In the genomic region with DNA sequence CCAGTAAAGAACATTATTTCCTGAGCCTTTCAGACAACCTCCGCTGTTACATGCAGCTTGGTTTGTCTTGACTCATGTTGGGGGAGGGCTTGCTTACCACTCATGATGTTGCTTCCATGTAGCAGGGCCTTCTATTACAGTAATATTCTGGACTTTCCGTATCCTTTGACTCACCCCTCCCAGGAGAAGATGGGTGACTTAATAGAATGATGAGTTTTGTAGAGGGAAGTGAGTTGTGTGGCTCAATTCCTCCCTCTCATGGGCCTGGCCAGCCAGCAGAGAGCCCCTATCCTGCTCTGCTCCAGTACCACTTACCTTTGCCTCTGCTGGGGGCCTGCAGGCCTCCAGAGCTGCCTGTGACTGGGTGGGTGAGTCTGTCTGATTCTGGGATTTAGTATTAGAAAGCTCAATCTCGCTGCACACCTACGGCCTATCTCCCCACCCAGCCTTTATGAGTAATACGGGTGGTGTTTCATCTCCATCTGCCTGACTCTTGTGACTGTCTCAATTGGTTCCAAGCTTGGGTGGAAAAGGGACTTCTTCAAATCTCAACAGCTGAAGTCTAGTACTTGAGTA, we compare ENCODE assay signal across 11 cellular contexts. TPM values are rescaled to one million over a fixed set of nuclear protein-coding genes. Genes with fewer than 3 reads are reported as not detected.
DNase-seq lines count a peak whose midpoint lies in the region; ATAC-seq and TF ChIP-seq lines count a peak whose summit lies in the region.
"Had no signal": no experiment of that assay in that cellular context is flagged by ENCODE, and none has a peak within 500 bp of the region (broad histone marks: within the 10 kb centered on the region; RNA-seq: fewer than 3 reads in every experiment).

No MANE protein-coding gene starts in this region.

- H3K36me3 ChIP-seq in lung (ENCODE audit: control insufficient read depth in 2 of 2, insufficient read depth in 2 of 2, low read length in 2 of 2) (no peaks in the 10 kb centered on the region), stomach smooth muscle (ENCODE audit: control insufficient read depth in 2 of 2, insufficient read depth in 2 of 2, low read length in 2 of 2) (no peaks in the 10 kb centered on the region)

- CTCF ChIA-PET in activated CD4-positive, alpha-beta memory T cell treated with anti-CD3 and anti-CD28 coated beads for 36 hours (lab: Charles Lee) = interaction anchor here (0.6 to 1.8 kb wide), 8 partner anchors 17 to 135 kb away, joined by 3 to 5 read pairs (median 3); no protein-coding TSS in a partner anchor
- CTCF ChIA-PET in activated CD4-positive, alpha-beta memory T cell treated with anti-CD3 and anti-CD28 coated beads, Interleukin-2, amount 10 ng/mL, durations not matched to agents 7 days and 5 days (lab: Charles Lee) = no interaction called here

- peak overlapping the region; percentile 91 for H3K27ac Mint-ChIP-seq in activated CD4-positive, alpha-beta memory T cell treated with anti-CD3 and anti-CD28 coated beads for 36 hours
- H3K27ac Mint-ChIP-seq in activated CD4-positive, alpha-beta memory T cell treated with anti-CD3 and anti-CD28 coated beads, Interleukin-2, amount 10 ng/mL, durations not matched to agents 7 days and 5 days = no peak overlapping the region
- peak overlapping the region; percentile 25 to 88 for H3K27ac Mint-ChIP-seq in activated naive CD4-positive, alpha-beta T cell treated with anti-CD3 and anti-CD28 coated beads, Interleukin-2, amount 50 U/mL, for 72 hours

- POLR2A ChIA-PET in activated CD4-positive, alpha-beta memory T cell treated with anti-CD3 and anti-CD28 coated beads for 36 hours (lab: Charles Lee) = interaction anchor here (1.1 to 2.1 kb wide), 3 partner anchors 46 to 53 kb away, joined by 6 to 13 read pairs (median 7); a partner anchor contains a TSS
- POLR2A ChIA-PET in activated CD4-positive, alpha-beta memory T cell treated with anti-CD3 and anti-CD28 coated beads, Interleukin-2, amount 10 ng/mL, durations not matched to agents 7 days and 5 days (lab: Charles Lee) = no interaction called here

- H3K4me3 ChIP-seq in lung (no peak overlapping the region), stomach smooth muscle (ENCODE audit: low read length in 2 of 2) (no peak overlapping the region)
- H3K4me3 ChIP-seq: skin epidermis had no signal

- H3K27me3 ChIP-seq in lung (ENCODE audit: control insufficient read depth, insufficient read depth) (no peaks in the 10 kb centered on the region), stomach smooth muscle (ENCODE audit: control insufficient read depth in 1 of 2, insufficient read depth in 2 of 2, low read length in 2 of 2) (no peaks in the 10 kb centered on the region)

- peak; percentile 92 to 96 for ATAC-seq in activated naive CD4-positive, alpha-beta T cell treated with anti-CD3 and anti-CD28 coated beads, Interleukin-2, amount 50 U/mL, for 72 hours
- peak; percentile 65 for ATAC-seq in lung (ENCODE audit: insufficient read depth, low FRiP score)
- no peak for ATAC-seq in left colon
- ATAC-seq in HG03025 (IDR thresholded peaks at IDR 0.05; ENCODE audit: low FRiP score, unreplicated experiment) = no peak

- DNase-seq in activated CD4-positive, alpha-beta memory T cell treated with anti-CD3 and anti-CD28 coated beads for 36 hours = peak; percentile 72
- no peak for DNase-seq in activated CD4-positive, alpha-beta memory T cell treated with anti-CD3 and anti-CD28 coated beads, Interleukin-2, amount 10 ng/mL, durations not matched to agents 7 days and 5 days
- DNase-seq in activated naive CD4-positive, alpha-beta T cell treated with anti-CD3 and anti-CD28 coated beads, Interleukin-2, amount 50 U/mL, for 72 hours (ENCODE audit: low spot score in 2 of 2) = peak; percentile 51 to 57
- DNase-seq in lung (ENCODE audit: low spot score) (no peak), left colon (no peak), NCI-H1694 (lab: John Stamatoyannopoulos, UW) (no peak)
- DNase-seq: AML-193, NCI-H1092 treated with DMSO at 0.1 percent for 48 hours had no signal

- H3K9ac ChIP-seq in stomach smooth muscle (ENCODE audit: low read length in 2 of 2) = no peak overlapping the region

- no peaks in the 10 kb centered on the region for H3K27me3 Mint-ChIP-seq in activated CD4-positive, alpha-beta memory T cell treated with anti-CD3 and anti-CD28 coated beads for 36 hours
- no peaks in the 10 kb centered on the region for H3K27me3 Mint-ChIP-seq in activated CD4-positive, alpha-beta memory T cell treated with anti-CD3 and anti-CD28 coated beads, Interleukin-2, amount 10 ng/mL, durations not matched to agents 7 days and 5 days

- H3K4me3 Mint-ChIP-seq in activated CD4-positive, alpha-beta memory T cell treated with anti-CD3 and anti-CD28 coated beads for 36 hours = peak overlapping the region; percentile 10
- H3K4me3 Mint-ChIP-seq in activated CD4-positive, alpha-beta memory T cell treated with anti-CD3 and anti-CD28 coated beads, Interleukin-2, amount 10 ng/mL, durations not matched to agents 7 days and 5 days = no peak overlapping the region

- no peaks in the 10 kb centered on the region for H3K9me3 ChIP-seq in lung (ENCODE audit: control insufficient read depth in 2 of 2, insufficient read depth in 1 of 2, low read length in 1 of 2)
- H3K9me3 ChIP-seq in stomach smooth muscle (ENCODE audit: control insufficient read depth in 2 of 2, low read length in 2 of 2) = no peaks in the 10 kb centered on the region

- peaks cover 10 to 14% of the 10 kb centered on the region in 2 donors for H3K4me1 ChIP-seq in lung (ENCODE audit: control insufficient read depth in 2 of 2, insufficient read depth in 2 of 2, low read length in 2 of 2)
- peaks cover 20% of the 10 kb centered on the region for H3K4me1 ChIP-seq in stomach smooth muscle (ENCODE audit: control insufficient read depth, insufficient read depth, low read length)

- intact Hi-C loops in activated CD4-positive, alpha-beta memory T cell treated with anti-CD3 and anti-CD28 coated beads for 36 hours (cut with micrococcal nuclease) = loop anchor here (1.0 to 5.0 kb wide), 5 partner anchors 22 to 96 kb away; a partner anchor contains a TSS
- intact Hi-C loops in left colon (cut with DNase I, micrococcal nuclease) = no loop called here

- no peaks in the 10 kb centered on the region for H3K9me3 Mint-ChIP-seq in activated CD4-positive, alpha-beta memory T cell treated with anti-CD3 and anti-CD28 coated beads for 36 hours
- no peaks in the 10 kb centered on the region for H3K9me3 Mint-ChIP-seq in activated CD4-positive, alpha-beta memory T cell treated with anti-CD3 and anti-CD28 coated beads, Interleukin-2, amount 10 ng/mL, durations not matched to agents 7 days and 5 days
- no peaks in the 10 kb centered on the region for H3K9me3 Mint-ChIP-seq in activated naive CD4-positive, alpha-beta T cell treated with anti-CD3 and anti-CD28 coated beads, Interleukin-2, amount 50 U/mL, for 72 hours

- H3K27ac ChIP-seq in lung (ENCODE audit: low read depth in 1 of 2, low read length in 1 of 2) (peak overlapping the region; percentile 14 to 38), stomach smooth muscle (ENCODE audit: low read length) (peak overlapping the region; percentile 53)

- TF ChIP-seq CTCF in lung (IDR thresholded peaks at IDR 0.05; ENCODE audit: control extremely low read depth, extremely low read depth) = no peak

- H3K36me3 Mint-ChIP-seq in activated CD4-positive, alpha-beta memory T cell treated with anti-CD3 and anti-CD28 coated beads for 36 hours = no peaks in the 10 kb centered on the region
- H3K36me3 Mint-ChIP-seq in activated CD4-positive, alpha-beta memory T cell treated with anti-CD3 and anti-CD28 coated beads, Interleukin-2, amount 10 ng/mL, durations not matched to agents 7 days and 5 days (ENCODE audit: low read depth) = no peaks in the 10 kb centered on the region
- H3K36me3 Mint-ChIP-seq in activated naive CD4-positive, alpha-beta T cell treated with anti-CD3 and anti-CD28 coated beads, Interleukin-2, amount 50 U/mL, for 72 hours = no peaks in the 10 kb centered on the region

- WGBS in lung, 2 donors = 87 to 90% methylated on average over 5 of the region's 5 CpGs

- peaks cover 56% of the 10 kb centered on the region for H3K4me1 Mint-ChIP-seq in activated CD4-positive, alpha-beta memory T cell treated with anti-CD3 and anti-CD28 coated beads for 36 hours (ENCODE audit: low read depth)
- peaks cover 28% of the 10 kb centered on the region for H3K4me1 Mint-ChIP-seq in activated CD4-positive, alpha-beta memory T cell treated with anti-CD3 and anti-CD28 coated beads, Interleukin-2, amount 10 ng/mL, durations not matched to agents 7 days and 5 days

RNA-seq across cellular contexts. Expression of a gene that starts 52.6 kb away (rescaled TPM):
- 10 to 100 TPM; 23.7 to 24.5 TPM for total RNA-seq in activated CD4-positive, alpha-beta memory T cell treated with anti-CD3 and anti-CD28 coated beads for 36 hours
- 10 to 100 TPM; 19.2 to 19.6 TPM for total RNA-seq in activated CD4-positive, alpha-beta memory T cell treated with anti-CD3 and anti-CD28 coated beads, Interleukin-2, amount 10 ng/mL, durations not matched to agents 7 days and 5 days
- 10 to 100 TPM; 22.6 to 25.1 TPM for total RNA-seq in activated naive CD4-positive, alpha-beta T cell treated with anti-CD3 and anti-CD28 coated beads, Interleukin-2, amount 50 U/mL, for 72 hours
- 10 to 100 TPM; 34.8 to 61.5 TPM for total RNA-seq in lung
- polyA plus RNA-seq in lung = 10 to 100 TPM; 16.0 to 49.8 TPM
- 10 to 100 TPM; 26.7 to 55.2 TPM for total RNA-seq in left colon

Comparison
In these comparisons a context has a peak if more than half of its experiments do, and no peak if none do; other contexts are left out.
1. DNase-seq: peak in activated CD4-positive, alpha-beta memory T cell treated with anti-CD3 and anti-CD28 coated beads for 36 hours (single experiment) and activated naive CD4-positive, alpha-beta T cell treated with anti-CD3 and anti-CD28 coated beads, Interleukin-2, amount 50 U/mL, for 72 hours (2 of 2); none in activated CD4-positive, alpha-beta memory T cell treated with anti-CD3 and anti-CD28 coated beads, Interleukin-2, amount 10 ng/mL, durations not matched to agents 7 days and 5 days (single experiment), lung (single experiment), left colon (0 of 2) and NCI-H1694 (single experiment).
2. ATAC-seq: peak in activated naive CD4-positive, alpha-beta T cell treated with anti-CD3 and anti-CD28 coated beads, Interleukin-2, amount 50 U/mL, for 72 hours (2 of 2) and lung (single experiment); none in left colon (single experiment) and HG03025 (single experiment).